In genomic region chr1:242139986-242140385, GRCh38 we compare ENCODE assay signal across 20 cellular contexts.
DNase-seq lines count a peak whose midpoint lies in the region; ATAC-seq and TF ChIP-seq lines count a peak whose summit lies in the region.
"Had no signal": no experiment of that assay in that cellular context is flagged by ENCODE, and none has a peak within 500 bp of the region (broad histone marks: within the 10 kb centered on the region; RNA-seq: fewer than 3 reads in every experiment).

No MANE protein-coding gene starts in this region.

- ATAC-seq in GM18861 (IDR thresholded peaks at IDR 0.05; ENCODE audit: unreplicated experiment) (peak; percentile 8), HG02642 (IDR thresholded peaks at IDR 0.05; ENCODE audit: poor library complexity, unreplicated experiment) (peak; percentile 8)

- no peak overlapping the region for H3K27ac Mint-ChIP-seq in activated T-helper 1 cell treated with anti-CD3 and anti-CD28 coated beads, Interleukin-12 subunit alpha, Interleukin-12 subunit beta, Interleukin-2, Interleukin-4 antibody, amounts not matched to agents 30 ng/mL and 10 ng/mL and 1 ng/mL, durations not matched to agents 14 hours and 24 hours and 36 hours
- H3K27ac Mint-ChIP-seq: CD4-positive, alpha-beta T cell; CD8-positive, alpha-beta memory T cell; HFFc6 had no signal

- H3K27me3 Mint-ChIP-seq in activated T-helper 1 cell treated with anti-CD3 and anti-CD28 coated beads, Interleukin-12 subunit alpha, Interleukin-12 subunit beta, Interleukin-2, Interleukin-4 antibody, amounts not matched to agents 30 ng/mL and 10 ng/mL and 1 ng/mL, durations not matched to agents 14 hours and 24 hours and 36 hours (ENCODE audit: insufficient read depth) = no peaks in the 10 kb centered on the region

- no peak overlapping the region for H3K4me3 Mint-ChIP-seq in activated T-helper 1 cell treated with anti-CD3 and anti-CD28 coated beads, Interleukin-12 subunit alpha, Interleukin-12 subunit beta, Interleukin-2, Interleukin-4 antibody, amounts not matched to agents 30 ng/mL and 10 ng/mL and 1 ng/mL, durations not matched to agents 14 hours and 24 hours and 36 hours
- H3K4me3 Mint-ChIP-seq: CD4-positive, alpha-beta T cell; CD8-positive, alpha-beta memory T cell; HFFc6 had no signal

- TF ChIP-seq CTCF in NB4 (IDR thresholded peaks at IDR 0.05; ENCODE audit: low read depth, low read length) (no peak), dorsolateral prefrontal cortex (IDR thresholded peaks at IDR 0.05 in 54 of 56, conservative IDR thresholded peaks at IDR 0.05 in 2 of 56; ENCODE audit: low read depth in 1 of 56, partially characterized antibody in 56 of 56) (no peak)

- TF ChIP-seq POLR2A in NB4 (IDR thresholded peaks at IDR 0.05; ENCODE audit: extremely low read depth, insufficient read length) = no peak

- intact Hi-C loops in dorsolateral prefrontal cortex (cut with DNase I) = no loop called here
- intact Hi-C loops in activated T-helper 1 cell treated with anti-CD3 and anti-CD28 coated beads, Interleukin-12 subunit alpha, Interleukin-12 subunit beta, Interleukin-2, Interleukin-4 antibody, amounts not matched to agents 30 ng/mL and 10 ng/mL and 1 ng/mL, durations not matched to agents 14 hours and 24 hours and 36 hours (cut with micrococcal nuclease) = no loop called here

- peak; percentile 38 for DNase-seq in GF-D8 (lab: John Stamatoyannopoulos, UW)
- DNase-seq in NB4 (ENCODE audit: low read depth) = peak; percentile 55
- no peak for DNase-seq in 8988T
- DNase-seq in dorsolateral prefrontal cortex = no peak
- no peak for DNase-seq in activated T-helper 1 cell treated with anti-CD3 and anti-CD28 coated beads, Interleukin-12 subunit alpha, Interleukin-12 subunit beta, Interleukin-2, Interleukin-4 antibody, amounts not matched to agents 30 ng/mL and 10 ng/mL and 1 ng/mL, durations not matched to agents 14 hours and 24 hours and 36 hours (ENCODE audit: low spot score)
- DNase-seq: ACHN; BE2C; CD4-positive, alpha-beta T cell; CD8-positive, alpha-beta memory T cell; DMS53; DMS79 treated with DMSO at 0.1 percent for 48 hours; GOT3; HFFc6 had no signal

- no peak overlapping the region for H3K4me3 ChIP-seq in NB4 (ENCODE audit: low read depth, low read length)
- H3K4me3 ChIP-seq in dorsolateral prefrontal cortex = no peak overlapping the region
- H3K4me3 ChIP-seq: A549; BLaER1 treated with 17β-estradiol and CSF1 and Interleukin-3, amounts not matched to agents 10 nM and 100 nM; HAP-1 had no signal

- H3K4me1 Mint-ChIP-seq in activated T-helper 1 cell treated with anti-CD3 and anti-CD28 coated beads, Interleukin-12 subunit alpha, Interleukin-12 subunit beta, Interleukin-2, Interleukin-4 antibody, amounts not matched to agents 30 ng/mL and 10 ng/mL and 1 ng/mL, durations not matched to agents 14 hours and 24 hours and 36 hours (ENCODE audit: low read depth) = no peaks in the 10 kb centered on the region
- H3K4me1 Mint-ChIP-seq: CD8-positive, alpha-beta memory T cell had no signal

- no peaks in the 10 kb centered on the region for H3K9me3 Mint-ChIP-seq in activated T-helper 1 cell treated with anti-CD3 and anti-CD28 coated beads, Interleukin-12 subunit alpha, Interleukin-12 subunit beta, Interleukin-2, Interleukin-4 antibody, amounts not matched to agents 30 ng/mL and 10 ng/mL and 1 ng/mL, durations not matched to agents 14 hours and 24 hours and 36 hours
- H3K9me3 Mint-ChIP-seq: CD4-positive, alpha-beta T cell had no signal

- H3K36me3 Mint-ChIP-seq in activated T-helper 1 cell treated with anti-CD3 and anti-CD28 coated beads, Interleukin-12 subunit alpha, Interleukin-12 subunit beta, Interleukin-2, Interleukin-4 antibody, amounts not matched to agents 30 ng/mL and 10 ng/mL and 1 ng/mL, durations not matched to agents 14 hours and 24 hours and 36 hours (ENCODE audit: low read depth) = no peaks in the 10 kb centered on the region
- H3K36me3 Mint-ChIP-seq: CD14-positive monocyte had no signal

- no peaks in the 10 kb centered on the region for H3K27me3 ChIP-seq in dorsolateral prefrontal cortex
- H3K27me3 ChIP-seq: BE2C; BLaER1 treated with 17β-estradiol and CSF1 and Interleukin-3, amounts not matched to agents 10 nM and 100 nM had no signal

- no peak overlapping the region for H3K27ac ChIP-seq in dorsolateral prefrontal cortex
- H3K27ac ChIP-seq: 22Rv1; A549; BLaER1 treated with 17β-estradiol and CSF1 and Interleukin-3, amounts not matched to agents 10 nM and 100 nM had no signal

Comparison
In these comparisons a context has a peak if more than half of its experiments do, and no peak if none do; other contexts are left out.
1. DNase-seq: peak in GF-D8 (single experiment) and NB4 (single experiment); none in 8988T (single experiment), dorsolateral prefrontal cortex (0 of 10) and activated T-helper 1 cell treated with anti-CD3 and anti-CD28 coated beads, Interleukin-12 subunit alpha, Interleukin-12 subunit beta, Interleukin-2, Interleukin-4 antibody, amounts not matched to agents 30 ng/mL and 10 ng/mL and 1 ng/mL, durations not matched to agents 14 hours and 24 hours and 36 hours (single experiment).